In genomic region chr17:81409190-81409935, GRCh38 we compare ENCODE assay signal across 13 cellular contexts. TPM values are rescaled to one million over a fixed set of nuclear protein-coding genes. Genes with fewer than 3 reads are reported as not detected.
DNase-seq lines count a peak whose midpoint lies in the region; ATAC-seq and TF ChIP-seq lines count a peak whose summit lies in the region.
"Had no signal": no experiment of that assay in that cellular context is flagged by ENCODE, and none has a peak within 500 bp of the region (broad histone marks: within the 10 kb centered on the region; RNA-seq: fewer than 3 reads in every experiment).

No MANE protein-coding gene starts in this region.

- H2AFZ ChIP-seq in MM.1S (ENCODE audit: low read length) = no peak overlapping the region

- peaks cover 5 to 10% of the 10 kb centered on the region in 2 donors for H3K4me1 Mint-ChIP-seq in natural killer cell treated with Interleukin-12 subunit alpha and Interleukin-12 subunit beta and Interleukin-15 and Interleukin-18, amount 100 ng/mL, for 72 hours (ENCODE audit: low read depth in 2 of 2)

- H3F3A ChIP-seq in MM.1S (ENCODE audit: insufficient read depth, low read length) = no peaks in the 10 kb centered on the region

- ATAC-seq in GM21723 (IDR thresholded peaks at IDR 0.05; ENCODE audit: unreplicated experiment) (no peak), HG03159 (IDR thresholded peaks at IDR 0.05; ENCODE audit: unreplicated experiment) (no peak)
- ATAC-seq in natural killer cell treated with Interleukin-12 subunit alpha and Interleukin-12 subunit beta and Interleukin-15 and Interleukin-18, amount 100 ng/mL, for 72 hours = no peak
- ATAC-seq: activated T-cell treated with anti-CD3 and anti-CD28 coated beads, Interleukin-2, amount 50 U/mL, for 72 hours had no signal

- H3K27me3 Mint-ChIP-seq in natural killer cell treated with Interleukin-12 subunit alpha and Interleukin-12 subunit beta and Interleukin-15 and Interleukin-18, amount 100 ng/mL, for 72 hours = peaks cover 0 to 17% of the 10 kb centered on the region in 2 donors

- H3K79me2 ChIP-seq in MM.1S (ENCODE audit: low read length) = no peaks in the 10 kb centered on the region

- TF ChIP-seq CTCF in MM.1S (IDR thresholded peaks at IDR 0.05; ENCODE audit: low read length) = peak; percentile 7; the same call in 1 of the 2 replicates

- H4K20me1 ChIP-seq in MM.1S (ENCODE audit: insufficient read depth, low read length) = no peaks in the 10 kb centered on the region

- H3K4me3 ChIP-seq in MM.1S (ENCODE audit: low read length) = no peak overlapping the region
- H3K4me3 ChIP-seq: thoracic aorta had no signal

- no peak overlapping the region for H3K9ac ChIP-seq in MM.1S (ENCODE audit: low read length)

- no peak overlapping the region for H3K27ac ChIP-seq in MM.1S (ENCODE audit: low read length)
- H3K27ac ChIP-seq: thoracic aorta had no signal

- no peaks in the 10 kb centered on the region for H3K4me1 ChIP-seq in MM.1S (ENCODE audit: low read length)

- H3K4me2 ChIP-seq in MM.1S (ENCODE audit: low read depth, low read length) = no peak overlapping the region

- no peaks in the 10 kb centered on the region for H3K36me3 Mint-ChIP-seq in natural killer cell treated with Interleukin-12 subunit alpha and Interleukin-12 subunit beta and Interleukin-15 and Interleukin-18, amount 100 ng/mL, for 72 hours
- H3K36me3 Mint-ChIP-seq: CD4-positive, alpha-beta memory T cell; IgD-negative memory B cell had no signal

- peak; percentile 81 for DNase-seq in DMS153 (lab: John Stamatoyannopoulos, UW)
- no peak for DNase-seq in MM.1S
- DNase-seq in OCI-M1 (lab: John Stamatoyannopoulos, UW) = peak; percentile 56
- peak; percentile 76 for DNase-seq in left kidney (ENCODE audit: low read depth, low spot score)
- no peak for DNase-seq in NCI-H1048 (lab: John Stamatoyannopoulos, UW)
- DNase-seq in natural killer cell treated with Interleukin-12 subunit alpha and Interleukin-12 subunit beta and Interleukin-15 and Interleukin-18, amount 100 ng/mL, for 72 hours (ENCODE audit: low spot score) = no peak
- DNase-seq: activated T-cell treated with anti-CD3 and anti-CD28 coated beads, Interleukin-2, amount 50 U/mL, for 72 hours; CD4-positive, alpha-beta memory T cell; HCEC 1CT had no signal

- no peak overlapping the region for H3K4me3 Mint-ChIP-seq in natural killer cell treated with Interleukin-12 subunit alpha and Interleukin-12 subunit beta and Interleukin-15 and Interleukin-18, amount 100 ng/mL, for 72 hours
- H3K4me3 Mint-ChIP-seq: activated T-cell treated with anti-CD3 and anti-CD28 coated beads, Interleukin-2, amount 50 U/mL, for 72 hours; CD4-positive, alpha-beta memory T cell; IgD-negative memory B cell had no signal

- peaks cover 97% of the 10 kb centered on the region for H3K27me3 ChIP-seq in MM.1S (replicated peaks; ENCODE audit: insufficient read depth, low read length)

- no peaks in the 10 kb centered on the region for H3K9me3 ChIP-seq in MM.1S (replicated peaks; ENCODE audit: insufficient read depth, low read length)
- H3K9me3 ChIP-seq: thoracic aorta had no signal

- no peaks in the 10 kb centered on the region for H3K36me3 ChIP-seq in MM.1S (replicated peaks; ENCODE audit: insufficient read depth, low read length)
- H3K36me3 ChIP-seq: thoracic aorta had no signal

- H3K9me2 ChIP-seq in MM.1S (replicated peaks; ENCODE audit: insufficient read depth, low read length) = no peaks in the 10 kb centered on the region

- no peak overlapping the region for H3K27ac Mint-ChIP-seq in natural killer cell treated with Interleukin-12 subunit alpha and Interleukin-12 subunit beta and Interleukin-15 and Interleukin-18, amount 100 ng/mL, for 72 hours
- H3K27ac Mint-ChIP-seq: activated T-cell treated with anti-CD3 and anti-CD28 coated beads, Interleukin-2, amount 50 U/mL, for 72 hours; CD4-positive, alpha-beta memory T cell had no signal

- H3K9me3 Mint-ChIP-seq in natural killer cell treated with Interleukin-12 subunit alpha and Interleukin-12 subunit beta and Interleukin-15 and Interleukin-18, amount 100 ng/mL, for 72 hours = no peaks in the 10 kb centered on the region
- H3K9me3 Mint-ChIP-seq: activated T-cell treated with anti-CD3 and anti-CD28 coated beads, Interleukin-2, amount 50 U/mL, for 72 hours; CD4-positive, alpha-beta memory T cell; IgD-negative memory B cell had no signal

RNA-seq across cellular contexts. Expression of gene BAHCC1, which starts 14.1 kb away (rescaled TPM):
- total RNA-seq in natural killer cell treated with Interleukin-12 subunit alpha and Interleukin-12 subunit beta and Interleukin-15 and Interleukin-18, amount 100 ng/mL, for 72 hours = under 1 TPM; 0.52 to 0.84 TPM
- total RNA-seq: CD4-positive, alpha-beta memory T cell had no signal

Comparison
In these comparisons a context has a peak if more than half of its experiments do, and no peak if none do; other contexts are left out.
1. DNase-seq: peak in DMS153 (single experiment), OCI-M1 (single experiment) and left kidney (single experiment); none in MM.1S (single experiment), NCI-H1048 (single experiment) and natural killer cell treated with Interleukin-12 subunit alpha and Interleukin-12 subunit beta and Interleukin-15 and Interleukin-18, amount 100 ng/mL, for 72 hours (single experiment).